ENCODE assay signal across 26 cellular contexts in the genomic region with DNA sequence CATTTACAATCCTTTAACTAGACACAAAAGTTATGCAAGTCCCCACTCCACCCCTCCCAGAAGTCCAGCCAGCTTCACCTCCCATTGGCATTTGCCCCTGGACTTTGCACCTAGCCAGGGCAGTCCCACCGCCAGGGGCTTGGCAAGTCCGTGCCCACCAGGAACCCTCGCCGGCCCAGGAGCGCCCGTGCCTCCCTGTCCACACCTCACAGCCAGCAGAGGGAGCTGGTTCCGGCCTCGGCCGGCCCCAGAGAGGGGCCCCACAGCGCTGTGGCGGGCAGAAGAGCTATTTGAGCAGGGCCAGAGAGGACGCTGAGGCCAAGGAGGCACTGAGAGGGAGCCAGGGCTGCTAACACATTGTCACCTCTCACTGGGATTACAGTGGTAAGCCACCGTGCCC.
"Had no signal": no experiment of that assay in that cellular context is flagged by ENCODE, and none has a peak within 500 bp of the region (broad histone marks: within the 10 kb centered on the region; RNA-seq: fewer than 3 reads in every experiment).

No MANE protein-coding gene starts in this region.

- H3K4me1 ChIP-seq: breast epithelium, Peyer's patch, SJCRH30 had no signal

- H3K9me3 ChIP-seq: breast epithelium, Peyer's patch, SJCRH30, SK-N-SH had no signal

- H3K4me2 ChIP-seq: SK-N-SH had no signal

- H3K36me3 ChIP-seq: breast epithelium, Peyer's patch, SJCRH30 had no signal

- ATAC-seq: activated CD8-positive, alpha-beta T cell treated with anti-CD3 and anti-CD28 coated beads, Interleukin-2, amount 10 ng/mL, durations not matched to agents 7 days and 5 days had no signal

- DNase-seq: activated CD4-positive, alpha-beta T cell treated with anti-CD3 and anti-CD28 coated beads for 48 hours; activated CD4-positive, alpha-beta T cell treated with anti-CD3 and anti-CD28 coated beads, Interleukin-2, amount 50 U/mL, for 4 hours; activated CD4-positive, CD25-positive, alpha-beta regulatory T cell treated with anti-CD3 and anti-CD28 coated beads, Interleukin-2, amount 50 U/mL, for 72 hours; activated CD8-positive, alpha-beta memory T cell treated with anti-CD3 and anti-CD28 coated beads, Interleukin-2, amount 50 U/mL, for 48 hours; activated CD8-positive, alpha-beta T cell treated with anti-CD3 and anti-CD28 coated beads, Interleukin-2, amount 10 ng/mL, durations not matched to agents 7 days and 5 days; activated naive CD4-positive, alpha-beta T cell treated with anti-CD3 and anti-CD28 coated beads, Interleukin-2, amount 50 U/mL, for 16 hours; activated T-cell treated with anti-CD3 and anti-CD28 coated beads, Interleukin-2, amount 50 U/mL, for 1 hour; aorta; caudate nucleus; Karpas-422; MM.1S; NCI-H1105; NCI-H1436; NCI-H1694 treated with DMSO at 0.1 percent for 48 hours; NCI-H2029 treated with DMSO at 0.1 percent for 48 hours; NCI-H510A treated with DMSO at 0.1 percent for 48 hours; NCI-H69; NK-92 treated with Interleukin-12 subunit alpha and Interleukin-12 subunit beta, amount 100 ng/mL, for 24 hours; Peyer's patch; Right ventricle myocardium superior; SJCRH30; SK-N-SH; T-helper 1 cell had no signal

- H3K4me3 ChIP-seq: breast epithelium, Peyer's patch, SJCRH30 had no signal

- H3K9ac ChIP-seq: SK-N-SH had no signal

- H3K4me3 Mint-ChIP-seq: activated CD8-positive, alpha-beta T cell treated with anti-CD3 and anti-CD28 coated beads, Interleukin-2, amount 10 ng/mL, durations not matched to agents 7 days and 5 days had no signal

- H3K27ac ChIP-seq: breast epithelium, Peyer's patch, RWPE1, SJCRH30, VCaP had no signal

- H3K27me3 ChIP-seq: breast epithelium, Peyer's patch, SJCRH30 had no signal

- H3K27ac Mint-ChIP-seq: activated CD8-positive, alpha-beta T cell treated with anti-CD3 and anti-CD28 coated beads, Interleukin-2, amount 10 ng/mL, durations not matched to agents 7 days and 5 days had no signal
